In the genomic region with DNA sequence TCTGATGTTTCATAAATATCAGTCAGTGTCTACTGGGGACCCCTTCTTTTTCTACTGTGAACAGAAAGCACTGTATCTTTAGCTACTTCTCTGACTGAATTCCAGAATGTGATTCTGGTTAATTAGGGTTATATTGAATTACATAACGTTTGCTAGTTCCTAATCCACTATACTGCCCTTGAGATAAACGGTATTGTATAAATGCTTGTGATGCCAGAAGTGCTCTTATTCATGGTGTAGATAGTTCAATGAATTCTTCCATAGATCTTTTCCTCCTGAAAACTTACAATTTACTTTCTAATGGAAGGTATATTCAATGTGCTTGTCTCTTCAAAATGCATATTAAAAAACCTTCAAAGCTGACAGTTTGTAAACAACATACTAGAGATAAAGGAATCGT, we compare ENCODE assay signal across 29 cellular contexts.
"Had no signal": no experiment of that assay in that cellular context is flagged by ENCODE, and none has a peak within 500 bp of the region (broad histone marks: within the 10 kb centered on the region; RNA-seq: fewer than 3 reads in every experiment).

No MANE protein-coding gene starts in this region.

- DNase-seq: Karpas-422, MM.1S, MV-4-11, NCI-H1092, NCI-H1105, NCI-H1417 treated with DMSO at 0.1 percent for 48 hours, NCI-H1436 treated with DMSO at 0.1 percent for 48 hours, NCI-H1694 treated with DMSO at 0.1 percent for 48 hours, NCI-H187 treated with DMSO at 0.1 percent for 48 hours, NCI-H2029, NCI-H2081, NCI-H2171 treated with DMSO at 0.1 percent for 48 hours, NCI-H2227 treated with DMSO at 0.1 percent for 48 hours, NCI-H345, NCI-H446, NCI-H510A treated with DMSO at 0.1 percent for 48 hours, NCI-H524 treated with DMSO at 0.1 percent for 48 hours, NCI-H526 treated with DMSO at 0.1 percent for 48 hours, NCI-H774, PC-9, SHP77, SIG-M5, SJCRH30, T-cell had no signal

- H3K4me3 ChIP-seq: PC-9, SJCRH30, SK-N-MC had no signal

- H3K9me3 ChIP-seq: SJCRH30 had no signal

- H3K27ac ChIP-seq: KMS-11, PC-9, RWPE1, SJCRH30, SK-N-MC had no signal

- H3K4me1 ChIP-seq: SJCRH30 had no signal

- H3K36me3 ChIP-seq: SJCRH30 had no signal

- H2AFZ ChIP-seq: PC-9 had no signal

- H3K4me2 ChIP-seq: KMS-11, PC-9 had no signal

- H3K4me3 Mint-ChIP-seq: T-cell had no signal

- H3K9me3 Mint-ChIP-seq: T-cell had no signal

- ATAC-seq: Panc1, Right ventricle myocardium inferior, T-cell had no signal

- H3K27ac Mint-ChIP-seq: T-cell had no signal

- H3K9ac ChIP-seq: KMS-11 had no signal

- H3K36me3 Mint-ChIP-seq: T-cell had no signal

- H3K4me1 Mint-ChIP-seq: T-cell had no signal

- H3K27me3 ChIP-seq: SJCRH30 had no signal
